ENCODE assay signal across 17 cellular contexts in genomic region chr13:31670831-31671617, GRCh38.
"Had no signal": no experiment of that assay in that cellular context is flagged by ENCODE, and none has a peak within 500 bp of the region (broad histone marks: within the 10 kb centered on the region; RNA-seq: fewer than 3 reads in every experiment).

No MANE protein-coding gene starts in this region.

- H3K36me3 ChIP-seq: esophagus squamous epithelium, thyroid gland, vagina had no signal

- H3K27me3 Mint-ChIP-seq: activated CD8-positive, alpha-beta memory T cell treated with anti-CD3 and anti-CD28 coated beads, Interleukin-2, amount 10 ng/mL, durations not matched to agents 7 days and 5 days had no signal

- H3K4me3 ChIP-seq: dorsolateral prefrontal cortex, esophagus squamous epithelium, hepatocyte, lung, smooth muscle cell, thyroid gland, vagina had no signal

- H3K27ac Mint-ChIP-seq: activated CD8-positive, alpha-beta memory T cell treated with anti-CD3 and anti-CD28 coated beads, Interleukin-2, amount 10 ng/mL, durations not matched to agents 7 days and 5 days; activated naive CD4-positive, alpha-beta T cell treated with anti-CD3 and anti-CD28 coated beads, Interleukin-2, amount 50 U/mL, for 72 hours had no signal

- H3K4me3 Mint-ChIP-seq: activated CD8-positive, alpha-beta memory T cell treated with anti-CD3 and anti-CD28 coated beads, Interleukin-2, amount 10 ng/mL, durations not matched to agents 7 days and 5 days; activated T-cell treated with anti-CD3 and anti-CD28 coated beads, Interleukin-2, amount 50 U/mL, for 4 hours; brain had no signal

- H3K36me3 Mint-ChIP-seq: activated CD8-positive, alpha-beta memory T cell treated with anti-CD3 and anti-CD28 coated beads, Interleukin-2, amount 10 ng/mL, durations not matched to agents 7 days and 5 days; brain had no signal

- H3K4me2 ChIP-seq: hepatocyte, smooth muscle cell had no signal

- H3K4me1 ChIP-seq: esophagus squamous epithelium, thyroid gland, vagina had no signal

- H3K9me3 ChIP-seq: esophagus squamous epithelium, thyroid gland, vagina had no signal

- ATAC-seq: activated CD8-positive, alpha-beta memory T cell treated with anti-CD3 and anti-CD28 coated beads, Interleukin-2, amount 10 ng/mL, durations not matched to agents 7 days and 5 days; activated naive CD4-positive, alpha-beta T cell treated with anti-CD3 and anti-CD28 coated beads, Interleukin-2, amount 50 U/mL, for 72 hours; activated T-cell treated with anti-CD3 and anti-CD28 coated beads, Interleukin-2, amount 50 U/mL, for 4 hours had no signal

- DNase-seq: activated CD4-positive, alpha-beta T cell treated with anti-CD3 and anti-CD28 coated beads for 1 hour; activated CD4-positive, alpha-beta T cell treated with anti-CD3 and anti-CD28 coated beads, Interleukin-2, amount 50 U/mL, for 48 hours; activated CD8-positive, alpha-beta memory T cell treated with anti-CD3 and anti-CD28 coated beads, Interleukin-2, amount 10 ng/mL, durations not matched to agents 7 days and 5 days; activated effector memory CD4-positive, alpha-beta T cell treated with anti-CD3 and anti-CD28 coated beads, Interleukin-2, amount 50 U/mL, for 16 hours; activated T-cell treated with anti-CD3 and anti-CD28 coated beads, Interleukin-2, amount 50 U/mL, for 4 hours; amniotic stem cell; cerebellar nuclear complex; dorsolateral prefrontal cortex; esophagus squamous epithelium; midbrain; thyroid gland had no signal

- H3K4me1 Mint-ChIP-seq: activated CD8-positive, alpha-beta memory T cell treated with anti-CD3 and anti-CD28 coated beads, Interleukin-2, amount 10 ng/mL, durations not matched to agents 7 days and 5 days; brain had no signal

- H3K27me3 ChIP-seq: esophagus squamous epithelium, hepatocyte, thyroid gland, vagina had no signal

- H3K79me2 ChIP-seq: hepatocyte had no signal

- H2AFZ ChIP-seq: hepatocyte had no signal
